ENCODE assay signal across 1 cellular context in genomic region chr7:2956076-2956475, GRCh38.
TF ChIP-seq lines count a peak whose summit lies in the region.

No MANE protein-coding gene starts in this region.

TF ChIP-seq in WTC11, 78 proteins besides CTCF, POLR2A, EP300 and RAD21 (continued from another document):
- TF ChIP-seq HMGA2 (CRISPR knock-in tag; IDR thresholded peaks at IDR 0.05), result no peak
